Comparison of ENCODE assay signal across 8 cellular contexts in genomic region chr7:134954197-134955082, GRCh38. TPM values are rescaled to one million over a fixed set of nuclear protein-coding genes. Genes with fewer than 3 reads are reported as not detected.
DNase-seq lines count a peak whose midpoint lies in the region; ATAC-seq and TF ChIP-seq lines count a peak whose summit lies in the region.

No MANE protein-coding gene starts in this region.

- 59 to 63% methylated on average over 9 of the region's 9 CpGs for WGBS in heart right ventricle, 2 donors
- WGBS in suprapubic skin = 55% methylated on average over 9 of the region's 9 CpGs

- no peaks in the 10 kb centered on the region for H3K9me2 ChIP-seq in DOHH2 (replicated peaks; ENCODE audit: control insufficient read depth, low read length)

- H3K4me1 ChIP-seq in DOHH2 (ENCODE audit: control insufficient read depth, low read length) = no peaks in the 10 kb centered on the region
- H3K4me1 ChIP-seq in heart right ventricle = no peaks in the 10 kb centered on the region
- H3K4me1 ChIP-seq in suprapubic skin = no peaks in the 10 kb centered on the region

- H3K4me3 Mint-ChIP-seq in T-helper 17 cell = peak overlapping the region; percentile 49

- no peak for TF ChIP-seq POLR2A in suprapubic skin (IDR thresholded peaks at IDR 0.05)

- TF ChIP-seq EP300 in suprapubic skin (IDR thresholded peaks at IDR 0.05) = no peak

- no peaks in the 10 kb centered on the region for H4K20me1 ChIP-seq in DOHH2 (ENCODE audit: control insufficient read depth, insufficient read depth, low read depth, low read length)

- H3K9me3 ChIP-seq in DOHH2 (ENCODE audit: control insufficient read depth, insufficient read depth, low read length) = no peaks in the 10 kb centered on the region
- H3K9me3 ChIP-seq in T-helper 17 cell (ENCODE audit: control insufficient read depth, low read length, poor library complexity, severe bottlenecking) = no peaks in the 10 kb centered on the region
- H3K9me3 ChIP-seq in heart right ventricle = no peaks in the 10 kb centered on the region
- H3K9me3 ChIP-seq in suprapubic skin = no peaks in the 10 kb centered on the region

- H3K27me3 ChIP-seq in DOHH2 (ENCODE audit: control insufficient read depth, low read length) (peaks cover 11% of the 10 kb centered on the region), heart right ventricle (no peaks in the 10 kb centered on the region), suprapubic skin (no peaks in the 10 kb centered on the region)

- H3K27me3 Mint-ChIP-seq in T-helper 17 cell = peaks cover 5% of the 10 kb centered on the region

- H3K36me3 ChIP-seq in DOHH2 (ENCODE audit: control insufficient read depth, low read length) (no peaks in the 10 kb centered on the region), heart right ventricle (peaks cover 3 to 100% (median 69%) of the 10 kb centered on the region in 9 donors), suprapubic skin (peaks cover 67% of the 10 kb centered on the region)

- H3K27ac Mint-ChIP-seq in T-helper 17 cell = no peak overlapping the region

- H3K4me1 Mint-ChIP-seq in T-helper 17 cell = peaks cover 2% of the 10 kb centered on the region

- no peak overlapping the region for H3K4me2 ChIP-seq in DOHH2 (ENCODE audit: low read length)

- ATAC-seq in T-helper 17 cell (no peak), heart right ventricle (peak in 4 of 8 donors; percentile 23 to 55 (median 36))

- no peaks in the 10 kb centered on the region for H3F3A ChIP-seq in DOHH2 (ENCODE audit: control insufficient read depth, insufficient read depth)

- intact Hi-C loops in heart right ventricle (cut with DNase I) = loop anchor here in 7 of 10 donors (2.0 to 5.0 kb wide), 4 partner anchors 262 to 322 kb away; no protein-coding TSS in a partner anchor

- H3K4me3 ChIP-seq in DOHH2 (ENCODE audit: low read length) (no peak overlapping the region), heart right ventricle (no peak overlapping the region), suprapubic skin (no peak overlapping the region)

- DNase-seq in Kasumi-1 (lab: John Stamatoyannopoulos, UW) (peak; percentile 61 to 78), T-helper 17 cell (no peak), heart right ventricle (no peak), suprapubic skin (ENCODE audit: low spot score in 2 of 2) (no peak), COLO668 (lab: John Stamatoyannopoulos, UW; ENCODE audit: unreplicated experiment) (no peak)
- DNase-seq in effector CD4-positive, alpha-beta T cell = no peak
- no peak for DNase-seq in activated CD8-positive, alpha-beta memory T cell treated with anti-CD3 and anti-CD28 coated beads, Interleukin-2, amount 50 U/mL, for 48 hours

- H3K79me2 ChIP-seq in DOHH2 (ENCODE audit: control insufficient read depth, low read length) = no peaks in the 10 kb centered on the region

- no peaks in the 10 kb centered on the region for H3K36me3 Mint-ChIP-seq in T-helper 17 cell (ENCODE audit: low read depth)

- H3K27ac ChIP-seq in DOHH2 (ENCODE audit: low read depth, low read length) (no peak overlapping the region), heart right ventricle (peak overlapping the region in 1 of 10 donors; percentile 16), suprapubic skin (no peak overlapping the region)

- TF ChIP-seq CTCF in DOHH2 (IDR thresholded peaks at IDR 0.05; ENCODE audit: low read depth, low read length, poor library complexity, severe bottlenecking) (peak; percentile 76), heart right ventricle (IDR thresholded peaks at IDR 0.05) (peak; percentile 25 to 72 (median 59)), suprapubic skin (IDR thresholded peaks at IDR 0.05) (peak; percentile 7 to 29)

RNA-seq across cellular contexts. Expression of gene AGBL3, which starts 31.9 kb away (rescaled TPM):
- total RNA-seq in T-helper 17 cell (1 to 10 TPM; 2.1 to 2.4 TPM), heart right ventricle (1 to 10 TPM in 8 of 10 donors, under 1 TPM in 2; 0.64 to 2.6 (median 1.3) TPM), suprapubic skin (1 to 10 TPM in 1 of 4 donors, under 1 TPM in 2, not detected in 1; 0.49 to 2.4 (median 0.94) TPM)
- under 1 TPM; 0.88 to 0.95 TPM for polyA plus RNA-seq in heart right ventricle

Comparison
In these comparisons a context has a peak if more than half of its experiments do, and no peak if none do; other contexts are left out.
1. CTCF ChIP-seq: peak in every context shown above with its lines; median percentile 76 in DOHH2; 59 in heart right ventricle; 18 in suprapubic skin.
2. DNase-seq: peak in Kasumi-1 (2 of 2); none in T-helper 17 cell (0 of 3), heart right ventricle (0 of 2), suprapubic skin (0 of 2), effector CD4-positive, alpha-beta T cell (single experiment), activated CD8-positive, alpha-beta memory T cell treated with anti-CD3 and anti-CD28 coated beads, Interleukin-2, amount 50 U/mL, for 48 hours (single experiment) and COLO668 (single experiment).